19 cellular contexts compared by ENCODE assay signal in the genomic region with DNA sequence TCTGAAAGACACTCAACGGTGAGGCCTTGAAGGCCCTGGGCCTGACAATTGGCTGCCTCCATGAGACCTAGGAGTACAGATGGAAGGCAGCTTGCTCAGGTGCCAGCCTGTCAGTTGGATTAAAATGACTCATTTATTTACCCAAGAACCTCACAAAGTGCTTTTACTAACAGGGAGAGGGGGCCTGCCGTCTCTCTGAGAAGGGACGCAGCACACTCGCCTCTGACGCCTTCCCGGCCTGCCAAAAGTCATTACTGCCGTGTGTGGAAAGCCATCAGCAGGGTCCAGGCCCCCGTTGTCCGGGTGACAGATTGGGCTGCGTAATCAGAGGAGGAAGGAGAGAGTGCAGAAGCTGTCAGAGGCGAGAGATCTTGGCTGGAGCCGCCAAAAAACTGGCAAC. TPM values are rescaled to one million over a fixed set of nuclear protein-coding genes. Genes with fewer than 3 reads are reported as not detected.
DNase-seq lines count a peak whose midpoint lies in the region; ATAC-seq and TF ChIP-seq lines count a peak whose summit lies in the region.
"Had no signal": no experiment of that assay in that cellular context is flagged by ENCODE, and none has a peak within 500 bp of the region (broad histone marks: within the 10 kb centered on the region; RNA-seq: fewer than 3 reads in every experiment).

No MANE protein-coding gene starts in this region.

- TF ChIP-seq EP300 in suprapubic skin (IDR thresholded peaks at IDR 0.05), result no peak
- TF ChIP-seq EP300 in stomach (IDR thresholded peaks at IDR 0.05), result no peak

- H3K4me3 ChIP-seq in suprapubic skin (no peak overlapping the region), stomach (no peak overlapping the region)
- H3K4me3 ChIP-seq: lung, MG63 had no signal

- no peaks in the 10 kb centered on the region for H3K36me3 Mint-ChIP-seq in glutamatergic neuron (ENCODE audit: unreplicated experiment)
- peaks cover 1% of the 10 kb centered on the region for H3K36me3 Mint-ChIP-seq in activated CD8-positive, alpha-beta memory T cell treated with anti-CD3 and anti-CD28 coated beads, Interleukin-2, amount 10 ng/mL, durations not matched to agents 7 days and 5 days

- no peaks in the 10 kb centered on the region for H3K9me3 Mint-ChIP-seq in glutamatergic neuron (ENCODE audit: unreplicated experiment)
- no peaks in the 10 kb centered on the region for H3K9me3 Mint-ChIP-seq in activated CD8-positive, alpha-beta memory T cell treated with anti-CD3 and anti-CD28 coated beads, Interleukin-2, amount 10 ng/mL, durations not matched to agents 7 days and 5 days (ENCODE audit: low read depth)
- H3K9me3 Mint-ChIP-seq: activated naive CD4-positive, alpha-beta T cell treated with anti-CD3 and anti-CD28 coated beads, Interleukin-2, amount 50 U/mL, for 72 hours; nephron had no signal

- TF ChIP-seq CTCF in glutamatergic neuron (IDR thresholded peaks at IDR 0.05; ENCODE audit: partially characterized antibody, unreplicated experiment) (no peak), suprapubic skin (IDR thresholded peaks at IDR 0.05) (no peak), stomach (IDR thresholded peaks at IDR 0.05) (no peak)

- no peak overlapping the region for H3K4me3 Mint-ChIP-seq in glutamatergic neuron (ENCODE audit: unreplicated experiment)
- no peak overlapping the region for H3K4me3 Mint-ChIP-seq in activated CD8-positive, alpha-beta memory T cell treated with anti-CD3 and anti-CD28 coated beads, Interleukin-2, amount 10 ng/mL, durations not matched to agents 7 days and 5 days
- H3K4me3 Mint-ChIP-seq: nephron had no signal

- H3K27ac Mint-ChIP-seq in glutamatergic neuron (ENCODE audit: unreplicated experiment), result peak overlapping the region; percentile 4
- H3K27ac Mint-ChIP-seq in activated CD8-positive, alpha-beta memory T cell treated with anti-CD3 and anti-CD28 coated beads, Interleukin-2, amount 10 ng/mL, durations not matched to agents 7 days and 5 days, result no peak overlapping the region
- H3K27ac Mint-ChIP-seq: nephron had no signal

- intact Hi-C loops in stomach (cut with DNase I; ENCODE audit: low total_unique reads), result no loop called here

- peaks cover 2% of the 10 kb centered on the region for H3K4me1 Mint-ChIP-seq in glutamatergic neuron (ENCODE audit: low read depth, unreplicated experiment)
- no peaks in the 10 kb centered on the region for H3K4me1 Mint-ChIP-seq in activated CD8-positive, alpha-beta memory T cell treated with anti-CD3 and anti-CD28 coated beads, Interleukin-2, amount 10 ng/mL, durations not matched to agents 7 days and 5 days
- H3K4me1 Mint-ChIP-seq: nephron had no signal

- no peaks in the 10 kb centered on the region for H3K4me1 ChIP-seq in suprapubic skin
- H3K4me1 ChIP-seq in stomach, result no peaks in the 10 kb centered on the region

- H3K27ac ChIP-seq in suprapubic skin (no peak overlapping the region), stomach (peak overlapping the region in 1 of 5 donors; percentile 30)

- H3K27me3 ChIP-seq in suprapubic skin, result no peaks in the 10 kb centered on the region
- H3K27me3 ChIP-seq in stomach, result no peaks in the 10 kb centered on the region
- H3K27me3 ChIP-seq: MG63 had no signal

- peaks cover 1% of the 10 kb centered on the region for H3K27me3 Mint-ChIP-seq in glutamatergic neuron (ENCODE audit: unreplicated experiment)
- H3K27me3 Mint-ChIP-seq in activated CD8-positive, alpha-beta memory T cell treated with anti-CD3 and anti-CD28 coated beads, Interleukin-2, amount 10 ng/mL, durations not matched to agents 7 days and 5 days, result no peaks in the 10 kb centered on the region

- no peak for ATAC-seq in activated CD8-positive, alpha-beta memory T cell treated with anti-CD3 and anti-CD28 coated beads, Interleukin-2, amount 10 ng/mL, durations not matched to agents 7 days and 5 days
- no peak for ATAC-seq in HG03135 (IDR thresholded peaks at IDR 0.05; ENCODE audit: unreplicated experiment)
- ATAC-seq: activated naive CD4-positive, alpha-beta T cell treated with anti-CD3 and anti-CD28 coated beads, Interleukin-2, amount 50 U/mL, for 72 hours had no signal

- no peak for TF ChIP-seq POLR2A in suprapubic skin (IDR thresholded peaks at IDR 0.05)
- no peak for TF ChIP-seq POLR2A in stomach (IDR thresholded peaks at IDR 0.05)

- CTCF ChIA-PET in activated CD8-positive, alpha-beta memory T cell treated with anti-CD3 and anti-CD28 coated beads, Interleukin-2, amount 10 ng/mL, durations not matched to agents 7 days and 5 days (lab: Charles Lee), result interaction anchor here (1.9 kb wide), 1 partner anchor 12 kb away, joined by 4 read pairs; no protein-coding TSS in a partner anchor

- no peaks in the 10 kb centered on the region for H3K9me3 ChIP-seq in suprapubic skin
- H3K9me3 ChIP-seq in stomach, result no peaks in the 10 kb centered on the region
- H3K9me3 ChIP-seq: MG63 had no signal

- DNase-seq in COR-L47 (lab: John Stamatoyannopoulos, UW) (peak; percentile 88), NCI-H1436 (lab: John Stamatoyannopoulos, UW) (peak; percentile 72), NCI-H69 (lab: John Stamatoyannopoulos, UW) (peak; percentile 99), glutamatergic neuron (peak; percentile 20), suprapubic skin (ENCODE audit: low spot score in 2 of 2) (no peak), stomach (no peak)
- DNase-seq in activated CD8-positive, alpha-beta memory T cell treated with anti-CD3 and anti-CD28 coated beads, Interleukin-2, amount 10 ng/mL, durations not matched to agents 7 days and 5 days, result no peak
- DNase-seq: ACHN; activated CD4-positive, alpha-beta T cell treated with anti-CD3 and anti-CD28 coated beads for 4 hours; activated T-cell treated with anti-CD3 and anti-CD28 coated beads for 4 hours; MG63; T1000 had no signal

- WGBS in suprapubic skin, result 68% methylated on average over 12 of the region's 12 CpGs
- WGBS in stomach, 5 donors, result 57 to 68% (median 59%) methylated on average over 11 to 12 of the region's 12 CpGs

- H3K36me3 ChIP-seq in suprapubic skin (peaks cover 60% of the 10 kb centered on the region), stomach (peaks cover 19 to 68% (median 63%) of the 10 kb centered on the region in 4 donors)

RNA-seq across cellular contexts. Expression of a gene that starts 32.4 kb away (rescaled TPM):
- total RNA-seq in glutamatergic neuron (ENCODE audit: unreplicated experiment) (8.7 TPM), suprapubic skin (10 to 100 TPM; 18.6 to 35.8 (median 20.5) TPM), stomach (10 to 100 TPM in 2 of 5 donors, 1 to 10 TPM in 3; 4.1 to 26.8 (median 9.8) TPM)
- 10 to 100 TPM; 14.6 to 19.6 TPM for total RNA-seq in activated CD8-positive, alpha-beta memory T cell treated with anti-CD3 and anti-CD28 coated beads, Interleukin-2, amount 10 ng/mL, durations not matched to agents 7 days and 5 days
- polyA plus RNA-seq in stomach, result 1 to 10 TPM; 3.1 to 7.3 (median 3.2) TPM

RNA-seq across cellular contexts. Expression of a gene that starts 32.9 kb away (rescaled TPM):
- 19.6 TPM for total RNA-seq in glutamatergic neuron (ENCODE audit: unreplicated experiment)
- total RNA-seq in activated CD8-positive, alpha-beta memory T cell treated with anti-CD3 and anti-CD28 coated beads, Interleukin-2, amount 10 ng/mL, durations not matched to agents 7 days and 5 days, result 10 to 100 TPM; 11.8 to 16.0 TPM
- total RNA-seq in suprapubic skin, result 10 to 100 TPM; 16.6 to 25.9 (median 24.1) TPM
- total RNA-seq in stomach, result 10 to 100 TPM; 10.4 to 68.8 (median 13.4) TPM
- 1 to 10 TPM; 2.6 to 4.4 (median 2.7) TPM for polyA plus RNA-seq in stomach

RNA-seq across cellular contexts. Expression of a gene that starts 54.9 kb away (rescaled TPM):
- not detected for total RNA-seq in glutamatergic neuron (ENCODE audit: unreplicated experiment)
- total RNA-seq in activated CD8-positive, alpha-beta memory T cell treated with anti-CD3 and anti-CD28 coated beads, Interleukin-2, amount 10 ng/mL, durations not matched to agents 7 days and 5 days, result not detected
- not detected for total RNA-seq in suprapubic skin
- total RNA-seq in stomach, result not detected
- not detected for polyA plus RNA-seq in stomach
- total RNA-seq: activated naive CD4-positive, alpha-beta T cell treated with anti-CD3 and anti-CD28 coated beads, Interleukin-2, amount 50 U/mL, for 72 hours; frontal cortex; lung; renal cortical epithelial cell; temporal lobe had no signal
- polyA plus RNA-seq: lung had no signal

Comparison
In these comparisons a context has a peak if more than half of its experiments do, and no peak if none do; other contexts are left out.
1. DNase-seq: peak in COR-L47 (single experiment), NCI-H1436 (single experiment), NCI-H69 (single experiment) and glutamatergic neuron (single experiment); none in activated CD8-positive, alpha-beta memory T cell treated with anti-CD3 and anti-CD28 coated beads, Interleukin-2, amount 10 ng/mL, durations not matched to agents 7 days and 5 days (single experiment), suprapubic skin (0 of 2) and stomach (single experiment).